2 cellular contexts compared by ENCODE assay signal in genomic region chrX:156009691-156010090, GRCh38. TPM values are rescaled to one million over a fixed set of nuclear protein-coding genes. Genes with fewer than 3 reads are reported as not detected.
"Had no signal": no experiment of that assay in that cellular context is flagged by ENCODE, and none has a peak within 500 bp of the region (broad histone marks: within the 10 kb centered on the region; RNA-seq: fewer than 3 reads in every experiment).

No MANE protein-coding gene starts in this region.

RNA-seq across cellular contexts. Expression of gene IL9R, which starts 12.2 kb away (rescaled TPM):
- total RNA-seq: HepG2, IMR-90 had no signal
- polyA plus RNA-seq: HepG2 had no signal
